Comparison of ENCODE assay signal across 17 cellular contexts in genomic region chr2:2422621-2423020, GRCh38.
A peak's percentile ranks its signal among the peaks of the same experiment; 100 is the strongest.
DNase-seq lines count a peak whose midpoint lies in the region; ATAC-seq, FAIRE-seq and TF ChIP-seq lines count a peak whose summit lies in the region.
"Had no signal": no experiment of that assay in that cellular context is flagged by ENCODE, and none has a peak within 500 bp of the region (broad histone marks: within the 10 kb centered on the region; RNA-seq: fewer than 3 reads in every experiment).

No MANE protein-coding gene starts in this region.

- no peak overlapping the region for H3K14ac ChIP-seq in H1 (ENCODE audit: insufficient read length)

- no peak for TF ChIP-seq EP300 in H1 (IDR thresholded peaks at IDR 0.05; ENCODE audit: borderline replicate concordance in 1 of 2, low read depth in 2 of 2, low read length in 2 of 2)

- TF ChIP-seq CTCF in H1 (IDR thresholded peaks at IDR 0.05; ENCODE audit: control extremely low read depth in 1 of 3, insufficient read depth in 1 of 3, low read depth in 1 of 3, low read length in 3 of 3), result no peak

- no peaks in the 10 kb centered on the region for H3K23me2 ChIP-seq in H1 (ENCODE audit: low read depth, low read length)

- H3K56ac ChIP-seq in H1 (replicated peaks; ENCODE audit: insufficient read length, low read depth, low read length), result no peak overlapping the region

- H4K5ac ChIP-seq in H1 (ENCODE audit: insufficient read length, low read depth, low read length), result no peak overlapping the region

- peak overlapping the region; percentile 72; the same call in 1 of the 2 replicates for H2BK12ac ChIP-seq in H1 (ENCODE audit: low read depth, low read length)

- H3K9me3 ChIP-seq in HUES64 (ENCODE audit: insufficient read depth, low read depth, low read length), result no peaks in the 10 kb centered on the region
- H3K9me3 ChIP-seq in H1 (ENCODE audit: insufficient read depth in 2 of 2, low read depth in 1 of 2, low read length in 1 of 2), result no peaks in the 10 kb centered on the region
- H3K9me3 ChIP-seq in iPS-18c (ENCODE audit: control insufficient read depth, insufficient read depth, low read length), result no peaks in the 10 kb centered on the region
- H3K9me3 ChIP-seq: BLaER1, Caco-2 had no signal

- H3K27me3 ChIP-seq in HUES64 (ENCODE audit: insufficient read depth, low read length), result no peaks in the 10 kb centered on the region
- H3K27me3 ChIP-seq in H1 (replicated peaks in 1 of 4; ENCODE audit: control insufficient read depth in 3 of 4, extremely low read depth in 1 of 4, insufficient read depth in 3 of 4, low read length in 3 of 4), result no peaks in the 10 kb centered on the region
- H3K27me3 ChIP-seq: BLaER1 had no signal

- peak; percentile 21 for DNase-seq in ELF-1 (ENCODE audit: low read depth, low spot score)
- no peak for DNase-seq in H1 (ENCODE audit: low read depth in 1 of 2, low spot score in 2 of 2)
- DNase-seq in NCI-H1694 treated with DMSO at 0.1 percent for 48 hours (lab: John Stamatoyannopoulos, UW), result no peak
- no peak for DNase-seq in activated naive CD4-positive, alpha-beta T cell treated with anti-CD3 and anti-CD28 coated beads for 36 hours
- DNase-seq: 8988T; AML-193; Caco-2; CD8-positive, alpha-beta memory T cell; DND-41; GF-D8; GOT3; HCEC 1CT; HFFc6 had no signal

- H3K4me1 ChIP-seq in HUES64 (ENCODE audit: insufficient read depth, low read length), result peaks cover 6% of the 10 kb centered on the region
- H3K4me1 ChIP-seq in H1 (replicated peaks in 1 of 4; ENCODE audit: control insufficient read depth in 3 of 4, insufficient read depth in 4 of 4, low read length in 3 of 4), result peaks cover 2 to 8% (median 4%) of the 10 kb centered on the region in 4 experiments; a peak in 6 of 7 replicates
- H3K4me1 ChIP-seq: BLaER1, Caco-2 had no signal

- H3K9me3 Mint-ChIP-seq in activated naive CD4-positive, alpha-beta T cell treated with anti-CD3 and anti-CD28 coated beads for 36 hours, result no peaks in the 10 kb centered on the region

- H3K36me3 ChIP-seq in HUES64 (ENCODE audit: insufficient read depth, low read length) (no peaks in the 10 kb centered on the region), H1 (ENCODE audit: control insufficient read depth in 2 of 4, insufficient read depth in 4 of 4, low read length in 3 of 4) (no peaks in the 10 kb centered on the region)
- H3K36me3 ChIP-seq: BLaER1 had no signal

- no peak overlapping the region for H4K8ac ChIP-seq in H1 (ENCODE audit: extremely low read depth, insufficient read depth, low read length)

- intact Hi-C loops in activated naive CD4-positive, alpha-beta T cell treated with anti-CD3 and anti-CD28 coated beads for 36 hours (cut with micrococcal nuclease), result no loop called here

- no peak for FAIRE-seq in H1 (lab: Jason Lieb, UNC)

- ATAC-seq in GM18502 (IDR thresholded peaks at IDR 0.05; ENCODE audit: poor library complexity, unreplicated experiment), result no peak

- H3K18ac ChIP-seq in H1 (ENCODE audit: extremely low read depth, low read length), result no peak overlapping the region

- H2AFZ ChIP-seq in H1 (ENCODE audit: low read length), result peak overlapping the region; percentile 85

- TF ChIP-seq POLR2A in H1 (IDR thresholded peaks at IDR 0.05; ENCODE audit: control extremely low read depth in 1 of 2, low read depth in 2 of 2, low read length in 2 of 2), result no peak

- H3K4ac ChIP-seq in H1 (replicated peaks; ENCODE audit: insufficient read length, low read depth, low read length), result no peak overlapping the region

- no peaks in the 10 kb centered on the region for H3K79me2 ChIP-seq in H1 (ENCODE audit: control insufficient read depth in 1 of 2, insufficient read depth in 2 of 2, low read length in 2 of 2)

- H3K27me3 Mint-ChIP-seq in activated naive CD4-positive, alpha-beta T cell treated with anti-CD3 and anti-CD28 coated beads for 36 hours (ENCODE audit: low read depth), result peaks cover 15% of the 10 kb centered on the region

- no peaks in the 10 kb centered on the region for H4K20me1 ChIP-seq in H1 (replicated peaks in 1 of 2; ENCODE audit: control insufficient read depth in 1 of 2, insufficient read depth in 2 of 2, low read length in 2 of 2)
- H4K20me1 ChIP-seq: BLaER1 had no signal

- no peak overlapping the region for H3K4me3 Mint-ChIP-seq in activated naive CD4-positive, alpha-beta T cell treated with anti-CD3 and anti-CD28 coated beads for 36 hours
- H3K4me3 Mint-ChIP-seq: CD8-positive, alpha-beta memory T cell; HFFc6 had no signal

- no peaks in the 10 kb centered on the region for H3K4me1 Mint-ChIP-seq in activated naive CD4-positive, alpha-beta T cell treated with anti-CD3 and anti-CD28 coated beads for 36 hours (ENCODE audit: low read depth)
- H3K4me1 Mint-ChIP-seq: CD8-positive, alpha-beta memory T cell had no signal

- CTCF ChIA-PET in H1 (lab: Charles Lee; ENCODE audit: partially characterized antibody), result no interaction called here
- CTCF ChIA-PET in activated naive CD4-positive, alpha-beta T cell treated with anti-CD3 and anti-CD28 coated beads for 36 hours (lab: Charles Lee), result interaction anchor here (0.6 kb wide), 1 partner anchor 1229 kb away, joined by 3 read pairs; no protein-coding TSS in a partner anchor

- no peak overlapping the region for H2BK20ac ChIP-seq in H1 (ENCODE audit: low read length)

- no peaks in the 10 kb centered on the region for H3K79me1 ChIP-seq in H1 (ENCODE audit: low read depth, low read length)

- no peaks in the 10 kb centered on the region for H3K36me3 Mint-ChIP-seq in activated naive CD4-positive, alpha-beta T cell treated with anti-CD3 and anti-CD28 coated beads for 36 hours (ENCODE audit: low read depth)
- H3K36me3 Mint-ChIP-seq: CD8-positive, alpha-beta memory T cell had no signal

- no peak overlapping the region for H4K91ac ChIP-seq in H1 (replicated peaks; ENCODE audit: insufficient read length, low read length)

- H3K4me2 ChIP-seq in H1 (ENCODE audit: insufficient read depth in 1 of 2, low read depth in 2 of 2, low read length in 2 of 2), result peak overlapping the region; percentile 30 to 52; a peak in 2 of 4 replicates
- H3K4me2 ChIP-seq: BLaER1 had no signal

- 52% methylated on average over 4 of the region's 5 CpGs for WGBS in HUES64
- 80% methylated on average over 4 of the region's 5 CpGs; no CpG with 5 or more reads in 1 of the 2 experiments for WGBS in H1 (ENCODE audit: extremely low coverage in 1 of 2, insufficient coverage in 1 of 2, insufficient read length in 1 of 2, insufficient replicate concordance in 2 of 2, low coverage in 1 of 2, low lambda C conversion rate in 2 of 2, missing lambda C conversion rate in 1 of 2), 2 experiments

- no peak for TF ChIP-seq RAD21 in H1 (IDR thresholded peaks at IDR 0.05 in 1 of 2, conservative IDR thresholded peaks at IDR 0.05 in 1 of 2; ENCODE audit: low read depth in 2 of 2, low read length in 2 of 2)

- no peak overlapping the region for H2BK15ac ChIP-seq in H1 (ENCODE audit: low read length)

- H3K27ac ChIP-seq in HUES64 (ENCODE audit: low read depth, low read length) (peak overlapping the region; percentile 45; the same call in 1 of the 2 replicates), H1 (ENCODE audit: low read depth, low read length) (peak overlapping the region; percentile 50; the same call in 1 of the 2 replicates)
- H3K27ac ChIP-seq: BLaER1 had no signal

- peak overlapping the region; percentile 43 for H2BK120ac ChIP-seq in H1 (replicated peaks; ENCODE audit: low read depth, low read length)

- H2BK5ac ChIP-seq in H1 (ENCODE audit: low read depth, low read length), result peak overlapping the region; percentile 88; the same call in 1 of the 2 replicates

- POLR2A ChIA-PET in H1 (lab: Charles Lee; ENCODE audit: partially characterized antibody), result no interaction called here

- no peak overlapping the region for H3K9ac ChIP-seq in HUES64 (ENCODE audit: low read depth, low read length)
- H3K9ac ChIP-seq in H1 (replicated peaks in 1 of 4; ENCODE audit: extremely low read depth in 1 of 4, low read depth in 3 of 4, low read length in 3 of 4), result no peak overlapping the region; a peak in 1 of 7 replicates
- H3K9ac ChIP-seq: BLaER1 had no signal

- no peak overlapping the region for H3K23ac ChIP-seq in H1 (ENCODE audit: insufficient read length)

- H3K4me3 ChIP-seq in HUES64 (ENCODE audit: low read length), result no peak overlapping the region
- H3K4me3 ChIP-seq in H1 (ENCODE audit: extremely low read depth in 1 of 4, insufficient read depth in 2 of 4, low read depth in 3 of 4, low read length in 4 of 4), result no peak overlapping the region
- peak overlapping the region; percentile 24; the same call in 1 of the 2 replicates for H3K4me3 ChIP-seq in iPS-18c (ENCODE audit: insufficient read depth, low read depth, low read length)
- H3K4me3 ChIP-seq: BLaER1 had no signal

- no peak overlapping the region for H3K27ac Mint-ChIP-seq in activated naive CD4-positive, alpha-beta T cell treated with anti-CD3 and anti-CD28 coated beads for 36 hours
- H3K27ac Mint-ChIP-seq: CD8-positive, alpha-beta memory T cell; HFFc6 had no signal

- H2AK5ac ChIP-seq in H1 (ENCODE audit: low read depth, low read length), result no peak overlapping the region

TF ChIP-seq in H1, 55 proteins besides CTCF, POLR2A, EP300 and RAD21:
- TF ChIP-seq ATF3 (IDR thresholded peaks at IDR 0.05; ENCODE audit: insufficient read depth, low read depth, low read length), result no peak
- peak; percentile 15 for TF ChIP-seq ASH2L (IDR thresholded peaks at IDR 0.05; ENCODE audit: low read length)
